18 cellular contexts compared by ENCODE assay signal in genomic region chr20:21225215-21225947, GRCh38.
DNase-seq lines count a peak whose midpoint lies in the region; ATAC-seq and TF ChIP-seq lines count a peak whose summit lies in the region.
"Had no signal": no experiment of that assay in that cellular context is flagged by ENCODE, and none has a peak within 500 bp of the region (broad histone marks: within the 10 kb centered on the region; RNA-seq: fewer than 3 reads in every experiment).

No MANE protein-coding gene starts in this region.

- TF ChIP-seq POLR2A in sigmoid colon (IDR thresholded peaks at IDR 0.05) (no peak), vagina (IDR thresholded peaks at IDR 0.05) (no peak)

- H3K4me2 ChIP-seq in fibroblast of lung (ENCODE audit: extremely low read depth, insufficient read depth, low read length), result peak overlapping the region; percentile 89

- H3K9me3 ChIP-seq in fibroblast of lung (ENCODE audit: control insufficient read depth, insufficient read depth, low read depth, low read length) (no peaks in the 10 kb centered on the region), sigmoid colon (no peaks in the 10 kb centered on the region), vagina (no peaks in the 10 kb centered on the region)
- H3K9me3 ChIP-seq: BE2C had no signal

- no peaks in the 10 kb centered on the region for H3K36me3 ChIP-seq in fibroblast of lung (ENCODE audit: control insufficient read depth, insufficient read depth, low read length)
- H3K36me3 ChIP-seq in sigmoid colon, result peaks cover 0 to 30% (median 7%) of the 10 kb centered on the region in 4 donors
- H3K36me3 ChIP-seq in vagina, result peaks cover 5 to 14% of the 10 kb centered on the region in 2 donors

- H3K4me3 Mint-ChIP-seq in WTC11 (no peak overlapping the region), osteocyte (ENCODE audit: unreplicated experiment) (no peak overlapping the region)
- H3K4me3 Mint-ChIP-seq in activated CD8-positive, alpha-beta memory T cell treated with anti-CD3 and anti-CD28 coated beads, Interleukin-2, amount 10 ng/mL, durations not matched to agents 7 days and 5 days, result no peak overlapping the region
- H3K4me3 Mint-ChIP-seq: CD8-positive, alpha-beta memory T cell had no signal

- DNase-seq in AG10803 (ENCODE audit: low read depth) (peak; percentile 24), WTC11 (ENCODE audit: low spot score) (no peak), fibroblast of lung (ENCODE audit: low read depth in 2 of 2) (peak in 1 of 2 donors; percentile 28), sigmoid colon (no peak), vagina (ENCODE audit: extremely low spot score in 2 of 2) (no peak), osteocyte (ENCODE audit: extremely low spot score, unreplicated experiment) (no peak), T1000 (lab: John Stamatoyannopoulos, UW) (no peak)
- no peak for DNase-seq in activated CD8-positive, alpha-beta memory T cell treated with anti-CD3 and anti-CD28 coated beads, Interleukin-2, amount 10 ng/mL, durations not matched to agents 7 days and 5 days
- DNase-seq: BE2C; CD8-positive, alpha-beta memory T cell; MM.1S; NCI-H1105 treated with DMSO at 0.1 percent for 48 hours; NCI-H187; NCI-H2171; NCI-H774 had no signal

- no peaks in the 10 kb centered on the region for H4K20me1 ChIP-seq in fibroblast of lung (ENCODE audit: control insufficient read depth, extremely low read depth, insufficient read depth, low read length)

- H3K36me3 Mint-ChIP-seq in WTC11, result peaks cover 14% of the 10 kb centered on the region
- peaks cover 6% of the 10 kb centered on the region for H3K36me3 Mint-ChIP-seq in osteocyte (ENCODE audit: unreplicated experiment)
- H3K36me3 Mint-ChIP-seq in activated CD8-positive, alpha-beta memory T cell treated with anti-CD3 and anti-CD28 coated beads, Interleukin-2, amount 10 ng/mL, durations not matched to agents 7 days and 5 days, result peaks cover 2% of the 10 kb centered on the region

- no peak overlapping the region for H3K4me3 ChIP-seq in AG10803 (ENCODE audit: low read length)
- H3K4me3 ChIP-seq in fibroblast of lung (replicated peaks in 1 of 4; ENCODE audit: control extremely low read depth in 1 of 4, insufficient read depth in 1 of 4, low read depth in 3 of 4, low read length in 4 of 4), result peak overlapping the region; percentile 29 to 53 (median 49)
- no peak overlapping the region for H3K4me3 ChIP-seq in sigmoid colon
- H3K4me3 ChIP-seq in vagina, result no peak overlapping the region

- H2AFZ ChIP-seq in fibroblast of lung (ENCODE audit: low read length), result peak overlapping the region; percentile 76

- H3K79me2 ChIP-seq in fibroblast of lung (ENCODE audit: control insufficient read depth, insufficient read depth, low read length), result no peaks in the 10 kb centered on the region

- peaks cover 45% of the 10 kb centered on the region for H3K4me1 Mint-ChIP-seq in WTC11
- no peaks in the 10 kb centered on the region for H3K4me1 Mint-ChIP-seq in osteocyte (ENCODE audit: unreplicated experiment)
- H3K4me1 Mint-ChIP-seq in activated CD8-positive, alpha-beta memory T cell treated with anti-CD3 and anti-CD28 coated beads, Interleukin-2, amount 10 ng/mL, durations not matched to agents 7 days and 5 days, result no peaks in the 10 kb centered on the region
- H3K4me1 Mint-ChIP-seq: CD8-positive, alpha-beta memory T cell had no signal

- CTCF ChIA-PET in WTC11 (lab: Charles Lee), result interaction anchor here (1.0 to 3.0 kb wide), 3 partner anchors 10 to 366 kb away, joined by 3 to 28 read pairs (median 3); no protein-coding TSS in a partner anchor
- CTCF ChIA-PET in activated CD8-positive, alpha-beta memory T cell treated with anti-CD3 and anti-CD28 coated beads, Interleukin-2, amount 10 ng/mL, durations not matched to agents 7 days and 5 days (lab: Charles Lee), result interaction anchor here (5.4 kb wide), 1 partner anchor 10 kb away, joined by 28 read pairs; no protein-coding TSS in a partner anchor

- no peak overlapping the region for H3K9ac ChIP-seq in fibroblast of lung (ENCODE audit: insufficient read depth, low read length)

- H3K27me3 ChIP-seq in fibroblast of lung (ENCODE audit: control insufficient read depth, insufficient read depth, low read length), result no peaks in the 10 kb centered on the region
- H3K27me3 ChIP-seq in sigmoid colon, result no peaks in the 10 kb centered on the region
- no peaks in the 10 kb centered on the region for H3K27me3 ChIP-seq in vagina
- H3K27me3 ChIP-seq: BE2C had no signal

- H3K27ac Mint-ChIP-seq in WTC11, result peak overlapping the region; percentile 76
- H3K27ac Mint-ChIP-seq in osteocyte (ENCODE audit: unreplicated experiment), result no peak overlapping the region
- no peak overlapping the region for H3K27ac Mint-ChIP-seq in activated CD8-positive, alpha-beta memory T cell treated with anti-CD3 and anti-CD28 coated beads, Interleukin-2, amount 10 ng/mL, durations not matched to agents 7 days and 5 days
- H3K27ac Mint-ChIP-seq: CD8-positive, alpha-beta memory T cell had no signal

- 79 to 86% methylated on average over 6 of the region's 6 CpGs for WGBS in sigmoid colon, 2 donors

- ATAC-seq in WTC11, result no peak
- ATAC-seq in activated CD8-positive, alpha-beta memory T cell treated with anti-CD3 and anti-CD28 coated beads, Interleukin-2, amount 10 ng/mL, durations not matched to agents 7 days and 5 days, result no peak
- ATAC-seq: HepG2, Panc1, Right ventricle myocardium inferior had no signal

- H3K9me3 Mint-ChIP-seq in WTC11 (no peaks in the 10 kb centered on the region), osteocyte (ENCODE audit: unreplicated experiment) (no peaks in the 10 kb centered on the region)
- no peaks in the 10 kb centered on the region for H3K9me3 Mint-ChIP-seq in activated CD8-positive, alpha-beta memory T cell treated with anti-CD3 and anti-CD28 coated beads, Interleukin-2, amount 10 ng/mL, durations not matched to agents 7 days and 5 days (ENCODE audit: low read depth)
- H3K9me3 Mint-ChIP-seq: CD8-positive, alpha-beta memory T cell had no signal

- intact Hi-C loops in sigmoid colon (cut with DNase I) (no loop called here), vagina (cut with DNase I) (no loop called here)

- POLR2A ChIA-PET in WTC11 (lab: Charles Lee), result interaction anchor here (0.5 kb wide), 1 partner anchor 290 kb away, joined by 3 read pairs; no protein-coding TSS in a partner anchor

- H3K27me3 Mint-ChIP-seq in WTC11 (ENCODE audit: low read depth), result no peaks in the 10 kb centered on the region
- H3K27me3 Mint-ChIP-seq in osteocyte (ENCODE audit: unreplicated experiment), result no peaks in the 10 kb centered on the region
- H3K27me3 Mint-ChIP-seq in activated CD8-positive, alpha-beta memory T cell treated with anti-CD3 and anti-CD28 coated beads, Interleukin-2, amount 10 ng/mL, durations not matched to agents 7 days and 5 days, result no peaks in the 10 kb centered on the region
- H3K27me3 Mint-ChIP-seq: CD8-positive, alpha-beta memory T cell had no signal

- H3K4me1 ChIP-seq in fibroblast of lung (ENCODE audit: control insufficient read depth, extremely low read depth, insufficient read depth, low read length), result no peaks in the 10 kb centered on the region
- H3K4me1 ChIP-seq in sigmoid colon, result peaks cover 0 to 26% (median 6%) of the 10 kb centered on the region in 4 donors
- no peaks in the 10 kb centered on the region for H3K4me1 ChIP-seq in vagina
- H3K4me1 ChIP-seq: BE2C had no signal

- TF ChIP-seq CTCF in AG10803 (conservative IDR thresholded peaks at IDR 0.05; ENCODE audit: low read length) (no peak), WTC11 (IDR thresholded peaks at IDR 0.05) (no peak), fibroblast of lung (conservative IDR thresholded peaks at IDR 0.05 in 1 of 2, IDR thresholded peaks at IDR 0.05 in 1 of 2; ENCODE audit: low read depth in 1 of 2, low read length in 2 of 2) (no peak), sigmoid colon (IDR thresholded peaks at IDR 0.05) (no peak), vagina (IDR thresholded peaks at IDR 0.05) (no peak), osteocyte (IDR thresholded peaks at IDR 0.05) (no peak)

- no peak overlapping the region for H3K27ac ChIP-seq in fibroblast of lung (ENCODE audit: insufficient read depth, low read length)
- H3K27ac ChIP-seq in sigmoid colon, result peak overlapping the region in 3 of 4 donors; percentile 48 to 58 (median 53)
- H3K27ac ChIP-seq in vagina, result no peak overlapping the region

- no peak for TF ChIP-seq EP300 in sigmoid colon (IDR thresholded peaks at IDR 0.05)

TF ChIP-seq in WTC11, 78 proteins besides CTCF, POLR2A, EP300 and RAD21 (continues in another document):
- TF ChIP-seq, protein P1, sequence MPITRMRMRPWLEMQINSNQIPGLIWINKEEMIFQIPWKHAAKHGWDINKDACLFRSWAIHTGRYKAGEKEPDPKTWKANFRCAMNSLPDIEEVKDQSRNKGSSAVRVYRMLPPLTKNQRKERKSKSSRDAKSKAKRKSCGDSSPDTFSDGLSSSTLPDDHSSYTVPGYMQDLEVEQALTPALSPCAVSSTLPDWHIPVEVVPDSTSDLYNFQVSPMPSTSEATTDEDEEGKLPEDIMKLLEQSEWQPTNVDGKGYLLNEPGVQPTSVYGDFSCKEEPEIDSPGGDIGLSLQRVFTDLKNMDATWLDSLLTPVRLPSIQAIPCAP (CRISPR knock-in tag; IDR thresholded peaks at IDR 0.05), result no peak
- TF ChIP-seq, protein P2, sequence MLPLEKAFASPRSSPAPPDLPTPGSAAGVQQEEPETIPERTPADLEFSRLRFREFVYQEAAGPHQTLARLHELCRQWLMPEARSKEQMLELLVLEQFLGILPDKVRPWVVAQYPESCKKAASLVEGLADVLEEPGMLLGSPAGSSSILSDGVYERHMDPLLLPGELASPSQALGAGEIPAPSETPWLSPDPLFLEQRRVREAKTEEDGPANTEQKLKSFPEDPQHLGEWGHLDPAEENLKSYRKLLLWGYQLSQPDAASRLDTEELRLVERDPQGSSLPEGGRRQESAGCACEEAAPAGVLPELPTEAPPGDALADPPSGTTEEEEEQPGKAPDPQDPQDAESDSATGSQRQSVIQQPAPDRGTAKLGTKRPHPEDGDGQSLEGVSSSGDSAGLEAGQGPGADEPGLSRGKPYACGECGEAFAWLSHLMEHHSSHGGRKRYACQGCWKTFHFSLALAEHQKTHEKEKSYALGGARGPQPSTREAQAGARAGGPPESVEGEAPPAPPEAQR (CRISPR knock-in tag; IDR thresholded peaks at IDR 0.05), result no peak
- TF ChIP-seq FOXP4 (CRISPR knock-in tag; IDR thresholded peaks at IDR 0.05), result no peak

Comparison
In these comparisons a context has a peak if more than half of its experiments do, and no peak if none do; other contexts are left out.
1. H3K4me3 ChIP-seq: peak in fibroblast of lung (4 of 4); none in AG10803 (single experiment), sigmoid colon (0 of 4) and vagina (0 of 2).
2. H3K27ac ChIP-seq: peak in sigmoid colon (3 of 4); none in fibroblast of lung (single experiment) and vagina (single experiment).